7 cellular contexts compared by ENCODE assay signal in the genomic region with DNA sequence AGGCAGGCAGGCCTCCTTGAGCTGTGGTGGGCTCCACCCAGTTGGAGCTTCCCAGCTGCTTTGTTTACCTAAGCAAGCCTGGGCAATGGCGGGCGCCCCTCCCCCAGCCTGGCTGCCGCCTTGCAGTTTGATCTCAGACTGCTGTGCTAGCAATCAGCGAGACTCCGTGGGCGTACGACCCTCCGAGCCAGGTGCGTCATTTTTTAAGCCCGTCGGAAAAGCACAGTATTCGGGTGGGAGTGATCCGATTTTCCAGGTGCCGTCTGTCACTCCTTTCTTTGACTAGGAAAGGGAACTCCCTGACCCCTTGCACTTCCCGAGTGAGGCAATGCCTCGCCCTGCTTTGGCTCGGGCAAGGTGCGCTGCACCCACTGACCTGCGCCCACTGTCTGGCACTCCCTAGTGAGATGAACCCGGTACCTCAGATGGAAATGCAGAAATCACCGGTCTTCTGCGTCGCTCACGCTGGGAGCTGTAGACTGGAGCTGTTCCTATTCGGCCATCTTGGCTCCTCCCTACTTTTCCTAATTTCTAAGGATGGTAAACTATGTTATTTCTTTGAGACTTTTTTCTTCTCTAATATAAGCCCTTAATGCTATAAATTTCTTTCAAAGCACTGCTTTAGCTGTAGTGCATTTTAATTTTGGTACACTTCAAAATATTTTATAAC.
DNase-seq lines count a peak whose midpoint lies in the region; ATAC-seq and TF ChIP-seq lines count a peak whose summit lies in the region.
"Not testable (repeated sequence)": the region's sequence is repeated elsewhere in the genome, so short reads cannot be mapped to it uniquely, and the experiment has no call there.

No MANE protein-coding gene starts in this region.

- H3K36me3 ChIP-seq in DND-41 (ENCODE audit: insufficient read depth, low read length); PC-9 (ENCODE audit: low read depth); mammary epithelial cell (ENCODE audit: insufficient read depth, low read length); esophagus squamous epithelium: not testable (repeated sequence)

- dilution Hi-C loops in mammary epithelial cell (cut with HindIII; ENCODE audit: low sequenced_read_pairs) = not testable (repeated sequence)

- not testable (repeated sequence) for TF ChIP-seq CTCF in DND-41 (IDR thresholded peaks at IDR 0.05; ENCODE audit: borderline replicate concordance, extremely low read depth, low read length, poor library complexity, severe bottlenecking); PC-9 (conservative IDR thresholded peaks at IDR 0.05); mammary epithelial cell (conservative IDR thresholded peaks at IDR 0.05 in 1 of 2, IDR thresholded peaks at IDR 0.05 in 1 of 2; ENCODE audit: extremely low read depth in 1 of 2, insufficient read depth in 1 of 2, low read depth in 1 of 2, low read length in 2 of 2); esophagus squamous epithelium (IDR thresholded peaks at IDR 0.05); mesothelial cell of epicardium (IDR thresholded peaks at IDR 0.05; ENCODE audit: unreplicated experiment); progenitor cell of endocrine pancreas (IDR thresholded peaks at IDR 0.05; ENCODE audit: unreplicated experiment)

- POLR2A ChIA-PET in PC-9 (lab: Charles Lee; ENCODE audit: unreplicated experiment) = interaction anchor here (0.6 kb wide), 1 partner anchor 21 kb away, joined by 3 read pairs; no protein-coding TSS in a partner anchor

- H3K27ac Mint-ChIP-seq in mesothelial cell of epicardium = not testable (repeated sequence)
- H3K27ac Mint-ChIP-seq in progenitor cell of endocrine pancreas = peak overlapping the region; percentile 79

- not testable (repeated sequence) for ATAC-seq in DND-41 (ENCODE audit: insufficient read depth, low read depth)

- not testable (repeated sequence) for DNase-seq in DND-41; esophagus squamous epithelium (lab: John Stamatoyannopoulos, UW); mesothelial cell of epicardium (ENCODE audit: low spot score in 2 of 2, unreplicated experiment in 2 of 2); progenitor cell of endocrine pancreas (ENCODE audit: low spot score, unreplicated experiment)
- DNase-seq in NCI-H1417 (lab: John Stamatoyannopoulos, UW) = peak in 2 of 3 experiments; percentile 34 to 67
- peak in 1 of 2 experiments; percentile 44 for DNase-seq in PC-9
- peak; percentile 40 for DNase-seq in mammary epithelial cell

- not testable (repeated sequence) for TF ChIP-seq POLR2A in esophagus squamous epithelium (IDR thresholded peaks at IDR 0.05)

- not testable (repeated sequence) for H3F3A ChIP-seq in PC-9 (ENCODE audit: insufficient read depth, low read depth)

- H3K9ac ChIP-seq in DND-41 (ENCODE audit: low read depth, low read length) = not testable (repeated sequence)
- peak overlapping the region; percentile 32 for H3K9ac ChIP-seq in mammary epithelial cell (ENCODE audit: insufficient read depth, low read length)

- H3K27me3 Mint-ChIP-seq in mesothelial cell of epicardium (ENCODE audit: low read depth); progenitor cell of endocrine pancreas: not testable (repeated sequence)

- not testable (repeated sequence) for H3K4me3 ChIP-seq in DND-41 (ENCODE audit: low read depth in 1 of 2, low read length in 2 of 2)
- peak overlapping the region; percentile 71 for H3K4me3 ChIP-seq in PC-9
- peak overlapping the region; percentile 26 to 36 (median 32) for H3K4me3 ChIP-seq in mammary epithelial cell (replicated peaks in 1 of 3; ENCODE audit: insufficient read depth in 1 of 3, low read depth in 2 of 3, low read length in 3 of 3)
- H3K4me3 ChIP-seq in esophagus squamous epithelium = peak overlapping the region; percentile 25 to 58 (median 42)

- 43% methylated on average over 8 of the region's 25 CpGs for WGBS in mammary epithelial cell (ENCODE audit: low coverage, missing lambda C conversion rate)
- WGBS in esophagus squamous epithelium, 2 donors = 34 to 78% methylated on average over 6 to 15 of the region's 25 CpGs

- H2AFZ ChIP-seq in DND-41 (ENCODE audit: low read depth, low read length) = not testable (repeated sequence)
- peak overlapping the region; percentile 94 for H2AFZ ChIP-seq in PC-9
- peak overlapping the region; percentile 26 for H2AFZ ChIP-seq in mammary epithelial cell (ENCODE audit: low read depth, low read length)

- H3K79me2 ChIP-seq in DND-41 (ENCODE audit: insufficient read depth, low read length); PC-9 (ENCODE audit: low read depth); mammary epithelial cell (ENCODE audit: insufficient read depth, low read length): not testable (repeated sequence)

- not testable (repeated sequence) for H3K9me2 ChIP-seq in PC-9 (ENCODE audit: insufficient read depth)

- H4K20me1 ChIP-seq in DND-41 (ENCODE audit: insufficient read depth, low read length); PC-9 (ENCODE audit: insufficient read depth); mammary epithelial cell (ENCODE audit: insufficient read depth, low read length): not testable (repeated sequence)

- intact Hi-C loops in PC-9 (cut with micrococcal nuclease; ENCODE audit: unreplicated experiment); mammary epithelial cell (cut with micrococcal nuclease); esophagus squamous epithelium (cut with DNase I): not testable (repeated sequence)

- peaks cover 30% of the 10 kb centered on the region for H3K4me1 ChIP-seq in DND-41 (ENCODE audit: insufficient read depth, low read length)
- H3K4me1 ChIP-seq in PC-9 (replicated peaks; ENCODE audit: insufficient read depth); mammary epithelial cell (ENCODE audit: insufficient read depth, low read length); esophagus squamous epithelium: not testable (repeated sequence)

- not testable (repeated sequence) for H3K4me1 Mint-ChIP-seq in mesothelial cell of epicardium; progenitor cell of endocrine pancreas (ENCODE audit: low read depth)

- H3K4me2 ChIP-seq in DND-41 (ENCODE audit: insufficient read depth, low read length) = 0 out of 2 replicates have a peak overlapping the region, but pooled peaks have one; percentile 0
- peak overlapping the region; percentile 62 for H3K4me2 ChIP-seq in PC-9
- H3K4me2 ChIP-seq in mammary epithelial cell (ENCODE audit: insufficient read depth, low read depth, low read length) = peak overlapping the region; percentile 51

- in situ Hi-C loops in mammary epithelial cell (cut with MboI; ENCODE audit: low sequenced_read_pairs in 2 of 2) = not testable (repeated sequence)

- peaks cover 15% of the 10 kb centered on the region for H3K9me3 Mint-ChIP-seq in mesothelial cell of epicardium
- H3K9me3 Mint-ChIP-seq in progenitor cell of endocrine pancreas (ENCODE audit: low read depth) = not testable (repeated sequence)

- not testable (repeated sequence) for H3K36me3 Mint-ChIP-seq in mesothelial cell of epicardium; progenitor cell of endocrine pancreas (ENCODE audit: insufficient read depth)

- H3K27me3 ChIP-seq in DND-41 (ENCODE audit: insufficient read depth, low read length, poor library complexity); PC-9 (ENCODE audit: insufficient read depth, low read depth); mammary epithelial cell (ENCODE audit: insufficient read depth, low read length); esophagus squamous epithelium: not testable (repeated sequence)

- H3K27ac ChIP-seq in DND-41 (ENCODE audit: low read length) = peak overlapping the region; percentile 50; the same call in 1 of the 2 replicates
- H3K27ac ChIP-seq in PC-9 = not testable (repeated sequence)
- peak overlapping the region; percentile 60 for H3K27ac ChIP-seq in mammary epithelial cell (ENCODE audit: insufficient read depth, low read depth, low read length)
- H3K27ac ChIP-seq in esophagus squamous epithelium = peak overlapping the region; percentile 28 to 65 (median 53)

- BruUV-seq in PC-9 (replicated peaks; lab: Mats Ljungman, UMichigan); mammary epithelial cell (replicated peaks; lab: Mats Ljungman, UMichigan): not testable (repeated sequence)

- peak overlapping the region; percentile 4 for H3K4me3 Mint-ChIP-seq in mesothelial cell of epicardium
- H3K4me3 Mint-ChIP-seq in progenitor cell of endocrine pancreas (ENCODE audit: low read depth) = peak overlapping the region; percentile 60

- CTCF ChIA-PET in PC-9 (lab: Charles Lee); mammary epithelial cell (lab: Charles Lee; ENCODE audit: low non-redundant PET): not testable (repeated sequence)

- H3K9me3 ChIP-seq in DND-41 (ENCODE audit: insufficient read depth, low read length, severe bottlenecking); PC-9 (ENCODE audit: insufficient read depth, low read depth); mammary epithelial cell (replicated peaks; ENCODE audit: insufficient read depth, low read length); esophagus squamous epithelium: not testable (repeated sequence)

Comparison
In these comparisons a context has a peak if more than half of its experiments do, and no peak if none do; other contexts are left out.
1. H3K4me2 ChIP-seq: peak in every context shown above with its lines; median percentile 62 in PC-9; 51 in mammary epithelial cell; 0 in DND-41.